8 cellular contexts compared by ENCODE assay signal in the genomic region with DNA sequence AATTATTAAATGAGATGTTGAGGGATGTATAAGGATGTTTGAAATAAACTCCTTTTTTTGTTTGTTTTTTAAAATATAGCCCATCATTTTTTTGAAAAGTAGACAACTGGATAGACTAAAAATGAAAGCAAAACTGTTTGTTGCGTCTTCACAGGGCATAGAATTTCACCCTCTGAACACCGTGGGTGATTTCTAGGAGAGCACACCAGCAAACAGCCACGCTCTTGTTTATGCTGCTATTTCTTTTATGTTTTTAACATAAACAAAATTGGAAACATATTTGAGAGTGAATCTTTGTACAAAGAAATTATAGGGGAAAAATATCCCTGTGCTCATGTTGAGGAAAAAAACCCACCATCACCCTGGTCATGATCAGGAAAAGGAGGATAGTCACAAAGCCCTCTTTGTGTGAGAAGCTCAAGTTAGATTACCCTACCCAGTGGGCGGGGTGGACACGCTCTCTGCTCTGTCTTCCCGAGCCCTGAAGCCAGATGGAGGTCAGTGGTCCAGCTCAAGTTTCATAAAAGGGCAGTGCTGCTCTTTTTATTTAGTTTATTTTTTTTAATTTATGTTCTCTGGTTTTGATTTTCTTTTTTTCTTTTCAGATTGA.
A peak's percentile ranks its signal among the peaks of the same experiment; 100 is the strongest.
DNase-seq lines count a peak whose midpoint lies in the region; ATAC-seq and TF ChIP-seq lines count a peak whose summit lies in the region.

No MANE protein-coding gene starts in this region.

- no peaks in the 10 kb centered on the region for H3K9me3 ChIP-seq in naive thymus-derived CD4-positive, alpha-beta T cell (ENCODE audit: control insufficient read depth in 2 of 3, low read length in 3 of 3)
- no peaks in the 10 kb centered on the region for H3K9me3 ChIP-seq in ovary

- no peak overlapping the region for H3K27ac ChIP-seq in naive thymus-derived CD4-positive, alpha-beta T cell (ENCODE audit: low read depth, low read length)
- no peak overlapping the region for H3K27ac ChIP-seq in ovary

- H3K4me1 ChIP-seq in naive thymus-derived CD4-positive, alpha-beta T cell (ENCODE audit: control insufficient read depth in 2 of 2, insufficient read depth in 2 of 2, low read length in 2 of 2): no peaks in the 10 kb centered on the region
- H3K4me1 ChIP-seq in ovary (ENCODE audit: insufficient read depth): no peaks in the 10 kb centered on the region

- CTCF ChIA-PET in naive thymus-derived CD4-positive, alpha-beta T cell (lab: Charles Lee): no interaction called here

- TF ChIP-seq EP300 in ovary (IDR thresholded peaks at IDR 0.05): no peak

- peaks cover 0 to 13% (median 8%) of the 10 kb centered on the region in 7 donors for H3K4me1 Mint-ChIP-seq in naive thymus-derived CD4-positive, alpha-beta T cell

- intact Hi-C loops in naive thymus-derived CD4-positive, alpha-beta T cell (cut with micrococcal nuclease): no loop called here
- intact Hi-C loops in ovary (cut with DNase I): no loop called here

- no peak overlapping the region for H3K4me3 ChIP-seq in naive thymus-derived CD4-positive, alpha-beta T cell (ENCODE audit: low read length)
- H3K4me3 ChIP-seq in ovary: no peak overlapping the region

- peak overlapping the region; percentile 8 to 80 (median 68) for H3K4me3 Mint-ChIP-seq in naive thymus-derived CD4-positive, alpha-beta T cell

- ATAC-seq in GM19455 (IDR thresholded peaks at IDR 0.05; ENCODE audit: unreplicated experiment) (peak; percentile 85), HG03354 (IDR thresholded peaks at IDR 0.05; ENCODE audit: poor library complexity, severe bottlenecking, unreplicated experiment) (peak; percentile 90)
- peak; percentile 42 for ATAC-seq in naive thymus-derived CD4-positive, alpha-beta T cell

- peaks cover 0 to 4% (median 0%) of the 10 kb centered on the region in 5 donors for H3K27me3 Mint-ChIP-seq in naive thymus-derived CD4-positive, alpha-beta T cell

- peak overlapping the region in 3 of 9 donors; percentile 47 to 70 (median 60) for H3K27ac Mint-ChIP-seq in naive thymus-derived CD4-positive, alpha-beta T cell

- no peaks in the 10 kb centered on the region for H3K36me3 ChIP-seq in naive thymus-derived CD4-positive, alpha-beta T cell (ENCODE audit: control insufficient read depth in 2 of 3, insufficient read depth in 3 of 3, low read length in 3 of 3)
- no peaks in the 10 kb centered on the region for H3K36me3 ChIP-seq in ovary

- TF ChIP-seq CTCF in ovary (IDR thresholded peaks at IDR 0.05): no peak

- H3K36me3 Mint-ChIP-seq in naive thymus-derived CD4-positive, alpha-beta T cell: peaks cover 0 to 4% (median 0%) of the 10 kb centered on the region in 5 donors

- POLR2A ChIA-PET in naive thymus-derived CD4-positive, alpha-beta T cell (lab: Charles Lee): no interaction called here

- no peak for TF ChIP-seq POLR2A in ovary (IDR thresholded peaks at IDR 0.05)

- no peaks in the 10 kb centered on the region for H3K27me3 ChIP-seq in naive thymus-derived CD4-positive, alpha-beta T cell (ENCODE audit: control insufficient read depth in 2 of 2, insufficient read depth in 2 of 2, low read length in 2 of 2)
- no peaks in the 10 kb centered on the region for H3K27me3 ChIP-seq in ovary

- peak; percentile 16 for DNase-seq in DMS153 treated with DMSO at 0.1 percent for 48 hours (lab: John Stamatoyannopoulos, UW; ENCODE audit: unreplicated experiment)
- DNase-seq in DMS153 (lab: John Stamatoyannopoulos, UW): no peak
- DNase-seq in SW480 (ENCODE audit: low spot score): peak; percentile 70
- DNase-seq in naive thymus-derived CD4-positive, alpha-beta T cell: peak in 1 of 9 donors; percentile 13
- DNase-seq in ovary: no peak
- no peak for DNase-seq in iPS-NIHi7 (ENCODE audit: extremely low spot score)

- 5 to 22% (median 9%) methylated on average over 6 of the region's 6 CpGs for WGBS in ovary, 3 donors

- peaks cover 0 to 13% (median 0%) of the 10 kb centered on the region in 11 donors for H3K9me3 Mint-ChIP-seq in naive thymus-derived CD4-positive, alpha-beta T cell

Comparison
In these comparisons a context has a peak if more than half of its experiments do, and no peak if none do; other contexts are left out.
1. DNase-seq: peak in DMS153 treated with DMSO at 0.1 percent for 48 hours (single experiment) and SW480 (single experiment); none in DMS153 (single experiment), ovary (0 of 5) and iPS-NIHi7 (single experiment).
2. Peak in every context shown above with its lines, with median percentiles within 50 percentile points of each other: ATAC-seq.